In the genomic region with DNA sequence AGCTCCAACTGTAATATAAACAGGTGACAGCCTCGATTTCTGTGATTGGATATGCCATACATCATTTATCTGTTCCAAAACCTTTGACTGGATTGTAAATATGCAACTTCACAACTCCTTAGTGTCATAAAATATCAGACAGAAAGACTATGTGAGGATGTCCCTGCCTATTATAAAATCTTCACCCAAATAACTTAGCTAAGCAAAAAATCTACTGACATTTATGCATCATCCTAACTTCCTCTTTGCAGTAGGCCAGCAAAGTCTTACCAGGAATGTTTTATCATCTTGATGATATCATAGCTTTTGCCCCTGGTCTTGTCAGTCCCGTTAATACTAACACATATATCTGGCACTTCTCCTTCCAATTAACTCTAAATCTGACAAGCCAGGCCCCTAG, we compare ENCODE assay signal across 31 cellular contexts.
"Had no signal": no experiment of that assay in that cellular context is flagged by ENCODE, and none has a peak within 500 bp of the region (broad histone marks: within the 10 kb centered on the region; RNA-seq: fewer than 3 reads in every experiment).

No MANE protein-coding gene starts in this region.

- H3K4me3 ChIP-seq: ascending aorta, cardiac muscle cell had no signal

- ATAC-seq: activated CD4-positive, alpha-beta T cell treated with anti-CD3 and anti-CD28 coated beads for 36 hours; activated CD4-positive, CD25-positive, alpha-beta regulatory T cell treated with anti-CD3 and anti-CD28 coated beads, Interleukin-2, amount 50 U/mL, for 24 hours; activated CD8-positive, alpha-beta memory T cell treated with anti-CD3 and anti-CD28 coated beads, Interleukin-2, amount 10 ng/mL, durations not matched to agents 7 days and 5 days; activated CD8-positive, alpha-beta T cell treated with anti-CD3 and anti-CD28 coated beads, Interleukin-2, amount 10 ng/mL, durations not matched to agents 7 days and 5 days; activated naive CD8-positive, alpha-beta T cell treated with anti-CD3 and anti-CD28 coated beads, Interleukin-2, amount 50 U/mL, for 24 hours; WTC11 had no signal

- H3K4me1 ChIP-seq: ascending aorta had no signal

- H3K36me3 ChIP-seq: ascending aorta, cardiac muscle cell, WERI-Rb-1 had no signal

- FAIRE-seq: bronchial epithelial cell had no signal

- DNase-seq: activated CD4-positive, alpha-beta memory T cell treated with anti-CD3 and anti-CD28 coated beads, Interleukin-2, amount 10 ng/mL, durations not matched to agents 7 days and 5 days; activated CD4-positive, alpha-beta T cell treated with anti-CD3 and anti-CD28 coated beads for 1 hour; activated CD4-positive, alpha-beta T cell treated with anti-CD3 and anti-CD28 coated beads for 36 hours; activated CD4-positive, alpha-beta T cell treated with anti-CD3 and anti-CD28 coated beads for 48 hours; activated CD4-positive, alpha-beta T cell treated with anti-CD3 and anti-CD28 coated beads, Interleukin-2, amount 10 ng/mL, durations not matched to agents 7 days and 5 days; activated CD4-positive, alpha-beta T cell treated with anti-CD3 and anti-CD28 coated beads, Interleukin-2, amount 50 U/mL, for 48 hours; activated CD4-positive, CD25-positive, alpha-beta regulatory T cell; activated CD8-positive, alpha-beta memory T cell treated with anti-CD3 and anti-CD28 coated beads for 24 hours; activated CD8-positive, alpha-beta memory T cell treated with anti-CD3 and anti-CD28 coated beads, Interleukin-2, amount 10 ng/mL, durations not matched to agents 7 days and 5 days; activated CD8-positive, alpha-beta memory T cell treated with anti-CD3 and anti-CD28 coated beads, Interleukin-2, amount 50 U/mL, for 48 hours; activated CD8-positive, alpha-beta T cell treated with anti-CD3 and anti-CD28 coated beads, Interleukin-2, amount 10 ng/mL, durations not matched to agents 7 days and 5 days; activated effector memory CD4-positive, alpha-beta T cell treated with Interleukin-2 at 50 U/mL for 16 hours; activated gamma-delta T cell; activated naive CD4-positive, alpha-beta T cell treated with anti-CD3 and anti-CD28 coated beads, Interleukin-2, amount 10 ng/mL, durations not matched to agents 7 days and 5 days; activated naive CD4-positive, alpha-beta T cell treated with Interleukin-2 at 50 U/mL for 16 hours; activated naive CD8-positive, alpha-beta T cell treated with anti-CD3 and anti-CD28 coated beads, Interleukin-2, amount 10 ng/mL, durations not matched to agents 7 days and 5 days; activated naive CD8-positive, alpha-beta T cell treated with anti-CD3 and anti-CD28 coated beads, Interleukin-2, amount 50 U/mL, for 24 hours; activated T-cell treated with anti-CD3 and anti-CD28 coated beads, Interleukin-2, amount 50 U/mL, for 24 hours; activated T-cell treated with anti-CD3 and anti-CD28 coated beads, Interleukin-2, amount 50 U/mL, for 48 hours; amygdala; anterior cingulate cortex; caudate nucleus; cerebellar nuclear complex; T-helper 2 cell; T-helper 9 cell; WERI-Rb-1 had no signal

- H3K27me3 ChIP-seq: ascending aorta, cardiac muscle cell had no signal

- H3K9me3 ChIP-seq: ascending aorta had no signal

- H3K27ac ChIP-seq: ascending aorta, cardiac muscle cell, WERI-Rb-1 had no signal
